ENCODE assay signal across 8 cellular contexts in genomic region chr6:116371384-116372209, GRCh38. TPM values are rescaled to one million over a fixed set of nuclear protein-coding genes. Genes with fewer than 3 reads are reported as not detected.
DNase-seq lines count a peak whose midpoint lies in the region; ATAC-seq and TF ChIP-seq lines count a peak whose summit lies in the region.

No MANE protein-coding gene starts in this region.

- TF ChIP-seq CTCF in gastroesophageal sphincter (IDR thresholded peaks at IDR 0.05) (no peak), nephron progenitor cell (IDR thresholded peaks at IDR 0.05) (no peak), upper lobe of right lung (IDR thresholded peaks at IDR 0.05) (no peak)

- peak; percentile 8 for ATAC-seq in HG02642 (IDR thresholded peaks at IDR 0.05; ENCODE audit: poor library complexity, unreplicated experiment)
- ATAC-seq in gastroesophageal sphincter = peak; percentile 73
- ATAC-seq in upper lobe of right lung = peak; percentile 70

- H3K4me1 ChIP-seq in gastroesophageal sphincter = peaks cover 0 to 24% (median 4%) of the 10 kb centered on the region in 3 donors
- H3K4me1 ChIP-seq in upper lobe of right lung = peaks cover 3% of the 10 kb centered on the region

- CTCF ChIA-PET in activated naive CD4-positive, alpha-beta T cell treated with anti-CD3 and anti-CD28 coated beads, Interleukin-2, amount 10 ng/mL, durations not matched to agents 7 days and 5 days (lab: Charles Lee) = no interaction called here

- H3K27me3 ChIP-seq in gastroesophageal sphincter (no peaks in the 10 kb centered on the region), upper lobe of right lung (no peaks in the 10 kb centered on the region)

- TF ChIP-seq POLR2A in gastroesophageal sphincter (IDR thresholded peaks at IDR 0.05) = peak; percentile 28 to 36

- no peaks in the 10 kb centered on the region for H3K36me3 Mint-ChIP-seq in activated naive CD4-positive, alpha-beta T cell treated with anti-CD3 and anti-CD28 coated beads, Interleukin-2, amount 10 ng/mL, durations not matched to agents 7 days and 5 days
- peaks cover 10% of the 10 kb centered on the region for H3K36me3 Mint-ChIP-seq in nephron progenitor cell (ENCODE audit: low read depth)

- no peak for TF ChIP-seq EP300 in gastroesophageal sphincter (IDR thresholded peaks at IDR 0.05)

- H3K27ac ChIP-seq in gastroesophageal sphincter = peak overlapping the region; percentile 89 to 98 (median 96)
- peak overlapping the region; percentile 89 for H3K27ac ChIP-seq in upper lobe of right lung

- H3K36me3 ChIP-seq in gastroesophageal sphincter (no peaks in the 10 kb centered on the region), upper lobe of right lung (no peaks in the 10 kb centered on the region)

- no peaks in the 10 kb centered on the region for H3K9me3 ChIP-seq in gastroesophageal sphincter
- H3K9me3 ChIP-seq in upper lobe of right lung = no peaks in the 10 kb centered on the region

- H3K9me3 Mint-ChIP-seq in activated naive CD4-positive, alpha-beta T cell treated with anti-CD3 and anti-CD28 coated beads, Interleukin-2, amount 10 ng/mL, durations not matched to agents 7 days and 5 days = no peaks in the 10 kb centered on the region
- H3K9me3 Mint-ChIP-seq in nephron progenitor cell = no peaks in the 10 kb centered on the region

- peaks cover 20% of the 10 kb centered on the region for H3K4me1 Mint-ChIP-seq in activated naive CD4-positive, alpha-beta T cell treated with anti-CD3 and anti-CD28 coated beads, Interleukin-2, amount 10 ng/mL, durations not matched to agents 7 days and 5 days
- H3K4me1 Mint-ChIP-seq in nephron progenitor cell = peaks cover 31% of the 10 kb centered on the region

- H3K27ac Mint-ChIP-seq in activated naive CD4-positive, alpha-beta T cell treated with anti-CD3 and anti-CD28 coated beads, Interleukin-2, amount 10 ng/mL, durations not matched to agents 7 days and 5 days = no peak overlapping the region
- H3K27ac Mint-ChIP-seq in nephron progenitor cell = peak overlapping the region; percentile 83

- DNase-seq in NCI-H748 (lab: John Stamatoyannopoulos, UW; ENCODE audit: unreplicated experiment) (peak; percentile 56), NCI-H748 treated with DMSO at 0.1 percent for 48 hours (lab: John Stamatoyannopoulos, UW) (no peak), NCI-H526 (lab: John Stamatoyannopoulos, UW) (peak; percentile 29 to 67), nephron progenitor cell (peak; percentile 76), upper lobe of right lung (peak; percentile 84)
- peak; percentile 28 for DNase-seq in activated naive CD4-positive, alpha-beta T cell treated with anti-CD3 and anti-CD28 coated beads, Interleukin-2, amount 10 ng/mL, durations not matched to agents 7 days and 5 days

- 15 to 38% methylated on average over 8 to 20 of the region's 45 CpGs for WGBS in gastroesophageal sphincter (ENCODE audit: low coverage in 1 of 2), 2 donors

- H3K4me3 ChIP-seq in gastroesophageal sphincter (peak overlapping the region; percentile 84 to 87), upper lobe of right lung (peak overlapping the region; percentile 79)

- intact Hi-C loops in upper lobe of right lung (cut with DNase I) = no loop called here

- peaks cover 62% of the 10 kb centered on the region for H3K27me3 Mint-ChIP-seq in activated naive CD4-positive, alpha-beta T cell treated with anti-CD3 and anti-CD28 coated beads, Interleukin-2, amount 10 ng/mL, durations not matched to agents 7 days and 5 days
- no peaks in the 10 kb centered on the region for H3K27me3 Mint-ChIP-seq in nephron progenitor cell (ENCODE audit: low read depth, poor library complexity)

- peak overlapping the region; percentile 62 for H3K4me3 Mint-ChIP-seq in activated naive CD4-positive, alpha-beta T cell treated with anti-CD3 and anti-CD28 coated beads, Interleukin-2, amount 10 ng/mL, durations not matched to agents 7 days and 5 days
- peak overlapping the region; percentile 93 for H3K4me3 Mint-ChIP-seq in nephron progenitor cell

RNA-seq across cellular contexts. Expression of gene DSE, which starts 0.8 kb away (rescaled TPM):
- total RNA-seq in gastroesophageal sphincter (10 to 100 TPM; 26.3 to 45.4 (median 36.3) TPM), upper lobe of right lung (47.6 TPM)

Comparison
In these comparisons a context has a peak if more than half of its experiments do, and no peak if none do; other contexts are left out.
1. ATAC-seq: peak in every context shown above with its lines; median percentile 73 in gastroesophageal sphincter; 70 in upper lobe of right lung; 8 in HG02642.